Comparison of ENCODE assay signal across 23 cellular contexts in genomic region chr4:65805936-65806335, GRCh38.
"Had no signal": no experiment of that assay in that cellular context is flagged by ENCODE, and none has a peak within 500 bp of the region (broad histone marks: within the 10 kb centered on the region; RNA-seq: fewer than 3 reads in every experiment).

No MANE protein-coding gene starts in this region.

- H3K4me1 Mint-ChIP-seq: naive thymus-derived CD8-positive, alpha-beta T cell; nephron progenitor cell; stimulated activated effector memory CD8-positive, alpha-beta T cell treated with anti-CD3 and anti-CD28 coated beads, Interleukin-12 subunit alpha, Interleukin-12 subunit beta, amount 100 ng/mL, for 72 hours had no signal

- H3K27me3 Mint-ChIP-seq: effector memory CD8-positive, alpha-beta T cell; naive thymus-derived CD8-positive, alpha-beta T cell had no signal

- H3K36me3 Mint-ChIP-seq: naive thymus-derived CD8-positive, alpha-beta T cell; stimulated activated effector memory CD8-positive, alpha-beta T cell treated with anti-CD3 and anti-CD28 coated beads, Interleukin-12 subunit alpha, Interleukin-12 subunit beta, amount 100 ng/mL, for 72 hours had no signal

- H3K4me3 ChIP-seq: gastrocnemius medialis, left lung, ovary, psoas muscle, sigmoid colon, stomach, thyroid gland had no signal

- H3K27me3 ChIP-seq: gastrocnemius medialis, left lung, ovary, sigmoid colon, stomach, thyroid gland had no signal

- H3K4me1 ChIP-seq: gastrocnemius medialis, left lung, psoas muscle, sigmoid colon, stomach, thyroid gland had no signal

- DNase-seq: cortex of kidney; effector memory CD8-positive, alpha-beta T cell; gastrocnemius medialis; head of caudate nucleus; kidney; left lung; mesendoderm; naive thymus-derived CD8-positive, alpha-beta T cell; nephron progenitor cell; occipital lobe; ovary; posterior cingulate gyrus; psoas muscle; right cardiac atrium; sigmoid colon; stimulated activated CD4-positive, alpha-beta T cell treated with anti-CD3 and anti-CD28 coated beads, Interleukin-2, amount 100 ng/mL, for 24 hours; stimulated activated CD4-positive, alpha-beta T cell treated with anti-CD3 and anti-CD28 coated beads, Interleukin-4, amount 100 ng/mL, for 24 hours; stimulated activated naive CD4-positive, alpha-beta T cell treated with Interleukin-2 at 50 U/mL for 16 hours; stomach; thyroid gland; trophoblast cell had no signal

- H3K36me3 ChIP-seq: gastrocnemius medialis, left lung, ovary, sigmoid colon, stomach, thyroid gland had no signal

- ATAC-seq: effector memory CD8-positive, alpha-beta T cell; gastrocnemius medialis; left lung; naive thymus-derived CD8-positive, alpha-beta T cell; psoas muscle; right cardiac atrium; stimulated activated effector memory CD8-positive, alpha-beta T cell treated with anti-CD3 and anti-CD28 coated beads, Interleukin-12 subunit alpha, Interleukin-12 subunit beta, amount 100 ng/mL, for 72 hours had no signal

- H3K27ac Mint-ChIP-seq: effector memory CD8-positive, alpha-beta T cell; naive thymus-derived CD8-positive, alpha-beta T cell; nephron progenitor cell; stimulated activated effector memory CD8-positive, alpha-beta T cell treated with anti-CD3 and anti-CD28 coated beads, Interleukin-12 subunit alpha, Interleukin-12 subunit beta, amount 100 ng/mL, for 72 hours had no signal

- H3K27ac ChIP-seq: gastrocnemius medialis, left lung, ovary, psoas muscle, sigmoid colon, stomach, thyroid gland had no signal

- FAIRE-seq: endometrium, kidney had no signal

- H3K4me3 Mint-ChIP-seq: effector memory CD8-positive, alpha-beta T cell; naive thymus-derived CD8-positive, alpha-beta T cell; nephron progenitor cell; stimulated activated effector memory CD8-positive, alpha-beta T cell treated with anti-CD3 and anti-CD28 coated beads, Interleukin-12 subunit alpha, Interleukin-12 subunit beta, amount 100 ng/mL, for 72 hours had no signal
